ENCODE assay signal across 1 cellular context in genomic region chr11:117171648-117172051, GRCh38.
TF ChIP-seq lines count a peak whose summit lies in the region.

No MANE protein-coding gene starts in this region.

TF ChIP-seq in GM23338, 12 proteins besides CTCF, POLR2A, EP300 and RAD21:
- TF ChIP-seq REST (IDR thresholded peaks at IDR 0.05; ENCODE audit: unreplicated experiment): no peak
- no peak for TF ChIP-seq ETS1 (IDR thresholded peaks at IDR 0.05)
- TF ChIP-seq JUNB (IDR thresholded peaks at IDR 0.05; ENCODE audit: unreplicated experiment): no peak
- TF ChIP-seq EZH2phosphoT487 (IDR thresholded peaks at IDR 0.05; ENCODE audit: unreplicated experiment): no peak
- no peak for TF ChIP-seq STAT1 (IDR thresholded peaks at IDR 0.05; ENCODE audit: unreplicated experiment)
- no peak for TF ChIP-seq NANOG (IDR thresholded peaks at IDR 0.05; ENCODE audit: borderline replicate concordance)
- no peak for TF ChIP-seq ZNF331 (CRISPR knock-in tag; IDR thresholded peaks at IDR 0.05; ENCODE audit: low read depth)
- no peak for TF ChIP-seq POLR2AphosphoS5 (IDR thresholded peaks at IDR 0.05; ENCODE audit: low read depth)
- no peak for TF ChIP-seq ZNF114 (CRISPR knock-in tag; IDR thresholded peaks at IDR 0.05)
- no peak for TF ChIP-seq EZH2 (IDR thresholded peaks at IDR 0.05; ENCODE audit: low read depth, unreplicated experiment)
- no peak for TF ChIP-seq CREB1 (CRISPR knock-in tag; IDR thresholded peaks at IDR 0.05; ENCODE audit: low read depth)
- TF ChIP-seq ZNF462 (CRISPR knock-in tag; IDR thresholded peaks at IDR 0.05): no peak
